8 cellular contexts compared by ENCODE assay signal in the genomic region with DNA sequence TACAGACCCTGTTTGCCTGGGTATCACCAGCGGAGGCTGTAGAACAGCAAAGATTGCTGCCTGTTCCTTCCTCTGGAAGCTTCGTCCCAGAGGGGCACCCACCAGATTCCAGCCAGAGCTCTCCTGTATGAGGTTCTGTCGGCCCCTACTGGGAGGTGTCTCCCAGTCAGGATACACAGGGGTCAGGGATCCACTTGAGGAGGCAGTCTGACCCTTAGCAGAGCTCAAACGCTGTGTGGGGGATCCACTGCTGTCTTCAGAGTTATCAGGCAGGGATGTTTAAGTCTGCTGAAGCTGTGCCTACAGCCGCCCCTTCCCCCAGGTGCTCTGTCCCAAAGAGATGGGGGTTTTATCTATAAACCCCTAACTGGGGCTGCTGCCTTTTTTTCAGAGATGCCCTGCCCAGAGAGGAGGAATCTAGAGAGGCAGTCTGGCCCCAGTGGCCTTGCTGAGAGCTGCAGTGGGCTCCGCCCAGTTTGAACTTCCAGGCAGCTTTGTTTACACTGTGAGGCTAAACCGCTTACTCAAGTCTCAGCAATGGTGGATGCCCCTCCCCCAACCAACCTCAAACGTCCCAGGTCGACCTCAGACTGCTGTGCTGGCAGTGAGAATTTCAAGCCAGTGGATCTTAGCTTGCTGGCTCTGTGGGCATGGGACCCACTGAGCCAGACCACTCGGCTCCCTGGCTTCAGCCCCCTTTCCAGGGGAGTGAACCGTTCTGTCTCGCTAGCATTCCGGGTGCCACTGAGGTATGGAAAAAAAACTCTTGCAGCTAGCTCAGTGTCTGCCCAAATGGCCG.
A peak's percentile ranks its signal among the peaks of the same experiment; 100 is the strongest.
DNase-seq lines count a peak whose midpoint lies in the region; TF ChIP-seq lines count a peak whose summit lies in the region.
"Not testable (repeated sequence)": the region's sequence is repeated elsewhere in the genome, so short reads cannot be mapped to it uniquely, and the experiment has no call there.

No MANE protein-coding gene starts in this region.

- H3K27ac ChIP-seq in mesodermal cell (ENCODE audit: low read depth, low read length, severe bottlenecking) = peak overlapping the region; percentile 66

- not testable (repeated sequence) for H3K36me3 ChIP-seq in mesodermal cell (ENCODE audit: control insufficient read depth, insufficient read depth, low read length)

- peak overlapping the region; percentile 34 for H3K4me3 Mint-ChIP-seq in type B pancreatic cell

- peaks cover 11% of the 10 kb centered on the region for H3K4me1 ChIP-seq in mesodermal cell (ENCODE audit: control insufficient read depth, insufficient read depth, low read length, poor library complexity, severe bottlenecking)

- not testable (repeated sequence) for H3K9me3 ChIP-seq in mesodermal cell (ENCODE audit: control insufficient read depth, low read length)

- not testable (repeated sequence) for H3K27me3 Mint-ChIP-seq in type B pancreatic cell

- H3K4me1 Mint-ChIP-seq in type B pancreatic cell (ENCODE audit: unreplicated experiment) = peaks cover 22% of the 10 kb centered on the region

- H3K4me3 ChIP-seq in mesodermal cell (ENCODE audit: extremely low read depth, insufficient read depth, low read length, poor library complexity, severe bottlenecking) = not testable (repeated sequence)

- DNase-seq in ELF-1 (ENCODE audit: low read depth, low spot score) = peak; percentile 94
- peak; percentile 92 for DNase-seq in M059J (ENCODE audit: low read depth)
- DNase-seq in RPMI8226 = peak; percentile 52
- DNase-seq in activated CD8-positive, alpha-beta memory T cell treated with anti-CD3 and anti-CD28 coated beads, Interleukin-2, amount 50 U/mL, for 4 hours = peak; percentile 21
- DNase-seq in ecto neural progenitor cell (ENCODE audit: low spot score) = peak; percentile 85
- peak; percentile 17 for DNase-seq in hepatic stellate cell (ENCODE audit: low spot score)
- not testable (repeated sequence) for DNase-seq in type B pancreatic cell (ENCODE audit: extremely low spot score, unreplicated experiment)

- not testable (repeated sequence) for H3K9me3 Mint-ChIP-seq in type B pancreatic cell

- TF ChIP-seq CTCF in type B pancreatic cell (conservative IDR thresholded peaks at IDR 0.05) = peak; percentile 47

- peaks cover 35% of the 10 kb centered on the region for H3K36me3 Mint-ChIP-seq in type B pancreatic cell

- H3K27ac Mint-ChIP-seq in type B pancreatic cell = not testable (repeated sequence)

- WGBS in mesodermal cell (ENCODE audit: insufficient coverage in 2 of 2), 2 experiments = 57 to 63% methylated on average over 12 to 13 of the region's 14 CpGs
